Comparison of ENCODE assay signal across 8 cellular contexts in the genomic region with DNA sequence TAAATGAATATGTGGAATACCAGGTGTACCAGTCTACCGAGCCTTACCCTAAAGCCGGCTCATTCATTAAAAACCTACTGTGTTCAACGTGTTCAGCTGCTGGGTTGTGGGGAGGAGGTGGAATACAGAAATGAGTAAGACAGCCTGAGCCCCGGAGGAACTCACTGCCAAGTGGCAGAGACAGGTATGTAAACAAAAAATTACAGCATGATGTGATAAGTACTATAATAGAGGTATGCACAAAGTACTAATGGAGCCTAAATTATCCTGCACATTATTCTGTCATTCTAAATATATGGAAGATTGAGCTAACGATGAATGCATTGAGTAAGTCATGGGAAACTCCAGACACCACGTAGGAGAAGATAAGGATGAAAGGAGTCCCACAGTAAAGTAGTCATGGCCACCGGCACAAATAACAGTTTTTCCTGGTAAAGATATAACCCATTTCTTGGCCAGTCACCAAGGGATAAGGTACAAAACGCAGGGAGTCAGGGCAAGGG. TPM values are rescaled to one million over a fixed set of nuclear protein-coding genes. Genes with fewer than 3 reads are reported as not detected.
DNase-seq lines count a peak whose midpoint lies in the region; ATAC-seq and TF ChIP-seq lines count a peak whose summit lies in the region.

No MANE protein-coding gene starts in this region.

- H3K27ac Mint-ChIP-seq in mesothelial cell of epicardium: no peak overlapping the region

- no peak overlapping the region for H3K4me3 Mint-ChIP-seq in mesothelial cell of epicardium

- CTCF ChIA-PET in HEK293T (lab: Yijun Ruan, JAX): no interaction called here

- no peak for TF ChIP-seq CTCF in VCaP (conservative IDR thresholded peaks at IDR 0.05)
- no peak for TF ChIP-seq CTCF in mesothelial cell of epicardium (IDR thresholded peaks at IDR 0.05; ENCODE audit: unreplicated experiment)

- H3K36me3 Mint-ChIP-seq in mesothelial cell of epicardium: no peaks in the 10 kb centered on the region

- DNase-seq in HEK293T (ENCODE audit: extremely low spot score): no peak
- DNase-seq in DMS 273 treated with DMSO at 0.1 percent for 48 hours (lab: John Stamatoyannopoulos, UW): no peak
- no peak for DNase-seq in NCI-H1930 (lab: John Stamatoyannopoulos, UW)
- DNase-seq in mesothelial cell of epicardium (ENCODE audit: low spot score in 2 of 2, unreplicated experiment in 2 of 2): no peak

- no peaks in the 10 kb centered on the region for H3K9me3 Mint-ChIP-seq in mesothelial cell of epicardium

- no peaks in the 10 kb centered on the region for H3K36me3 ChIP-seq in BLaER1 treated with 17β-estradiol and CSF1 and Interleukin-3, amounts not matched to agents 10 nM and 100 nM

- peaks cover 7 to 57% (median 40%) of the 10 kb centered on the region in 11 experiments; a peak in 20 of 22 replicates for H3K9me3 ChIP-seq in BLaER1 treated with 17β-estradiol and CSF1 and Interleukin-3, amounts not matched to agents 10 nM and 100 nM (replicated peaks in 1 of 11)

- ATAC-seq in GM18861 (IDR thresholded peaks at IDR 0.05; ENCODE audit: unreplicated experiment): peak; percentile 50
- ATAC-seq in HG03060 (IDR thresholded peaks at IDR 0.05; ENCODE audit: low read depth, unreplicated experiment): peak; percentile 49

- no peak overlapping the region for H3K9ac ChIP-seq in BLaER1 treated with 17β-estradiol and CSF1 and Interleukin-3, amounts not matched to agents 10 nM and 100 nM

- peak overlapping the region; percentile 61 to 96 (median 77); a peak in 20 of 22 replicates for H3K4me2 ChIP-seq in BLaER1 treated with 17β-estradiol and CSF1 and Interleukin-3, amounts not matched to agents 10 nM and 100 nM

- no peaks in the 10 kb centered on the region for H4K20me1 ChIP-seq in BLaER1 treated with 17β-estradiol and CSF1 and Interleukin-3, amounts not matched to agents 10 nM and 100 nM

- no peak overlapping the region for H3K4me3 ChIP-seq in BLaER1 treated with 17β-estradiol and CSF1 and Interleukin-3, amounts not matched to agents 10 nM and 100 nM

- H3K27ac ChIP-seq in BLaER1 treated with 17β-estradiol and CSF1 and Interleukin-3, amounts not matched to agents 10 nM and 100 nM: no peak overlapping the region; a peak in 1 of 22 replicates
- 0 out of 2 replicates have a peak overlapping the region, but pooled peaks have one; percentile 5 for H3K27ac ChIP-seq in VCaP

- H3K4me1 ChIP-seq in BLaER1 treated with 17β-estradiol and CSF1 and Interleukin-3, amounts not matched to agents 10 nM and 100 nM: peaks cover 28 to 56% (median 41%) of the 10 kb centered on the region in 10 experiments

- H3K27me3 Mint-ChIP-seq in mesothelial cell of epicardium (ENCODE audit: low read depth): no peaks in the 10 kb centered on the region

- POLR2A ChIA-PET in HEK293T (lab: Yijun Ruan, JAX): no interaction called here

- H3K4me1 Mint-ChIP-seq in mesothelial cell of epicardium: peaks cover 3% of the 10 kb centered on the region

- H3K27me3 ChIP-seq in BLaER1 treated with 17β-estradiol and CSF1 and Interleukin-3, amounts not matched to agents 10 nM and 100 nM: no peaks in the 10 kb centered on the region; a peak in 2 of 22 replicates

TF ChIP-seq in HEK293T, 16 proteins besides CTCF, POLR2A, EP300 and RAD21:
- TF ChIP-seq ZNF384 (IDR thresholded peaks at IDR 0.05): no peak
- TF ChIP-seq SP1 (IDR thresholded peaks at IDR 0.05): no peak
- no peak for TF ChIP-seq TARDBP (IDR thresholded peaks at IDR 0.05)
- no peak for TF ChIP-seq L3MBTL2 (conservative IDR thresholded peaks at IDR 0.05)
- no peak for TF ChIP-seq CTBP1 (IDR thresholded peaks at IDR 0.05; ENCODE audit: borderline replicate concordance)
- no peak for TF ChIP-seq ELF4 (IDR thresholded peaks at IDR 0.05)
- TF ChIP-seq FOXK2 (IDR thresholded peaks at IDR 0.05): no peak
- no peak for TF ChIP-seq NFRKB (IDR thresholded peaks at IDR 0.05)
- TF ChIP-seq BHLHE40 (IDR thresholded peaks at IDR 0.05; ENCODE audit: borderline replicate concordance): no peak
- TF ChIP-seq LEF1 (IDR thresholded peaks at IDR 0.05; ENCODE audit: borderline replicate concordance): no peak
- TF ChIP-seq, protein P1, sequence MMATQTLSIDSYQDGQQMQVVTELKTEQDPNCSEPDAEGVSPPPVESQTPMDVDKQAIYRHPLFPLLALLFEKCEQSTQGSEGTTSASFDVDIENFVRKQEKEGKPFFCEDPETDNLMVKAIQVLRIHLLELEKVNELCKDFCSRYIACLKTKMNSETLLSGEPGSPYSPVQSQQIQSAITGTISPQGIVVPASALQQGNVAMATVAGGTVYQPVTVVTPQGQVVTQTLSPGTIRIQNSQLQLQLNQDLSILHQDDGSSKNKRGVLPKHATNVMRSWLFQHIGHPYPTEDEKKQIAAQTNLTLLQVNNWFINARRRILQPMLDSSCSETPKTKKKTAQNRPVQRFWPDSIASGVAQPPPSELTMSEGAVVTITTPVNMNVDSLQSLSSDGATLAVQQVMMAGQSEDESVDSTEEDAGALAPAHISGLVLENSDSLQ (IDR thresholded peaks at IDR 0.05): no peak
- no peak for TF ChIP-seq HDGF (IDR thresholded peaks at IDR 0.05; ENCODE audit: borderline replicate concordance)
- TF ChIP-seq ARNT (IDR thresholded peaks at IDR 0.05): no peak
- no peak for TF ChIP-seq FOXM1 (IDR thresholded peaks at IDR 0.05; ENCODE audit: borderline replicate concordance)
- no peak for TF ChIP-seq FOXA1 (IDR thresholded peaks at IDR 0.05)
- TF ChIP-seq SUZ12 (IDR thresholded peaks at IDR 0.05): no peak

RNA-seq across cellular contexts. Expression of gene ADTRP, which starts 6.9 kb away (rescaled TPM):
- 3.4 to 4.0 TPM (median 3.8 TPM) in 3 replicates for total RNA-seq in mesothelial cell of epicardium
